Comparison of ENCODE assay signal across 1 cellular context in genomic region chr1:233599542-233600073, GRCh38.
TF ChIP-seq lines count a peak whose summit lies in the region.

No MANE protein-coding gene starts in this region.

TF ChIP-seq in K562, 482 proteins besides CTCF, POLR2A, EP300 and RAD21 (continued from another document):
- TF ChIP-seq CGGBP1 (CRISPR knock-in tag; IDR thresholded peaks at IDR 0.05) (no peak), HMG20B (CRISPR knock-in tag; IDR thresholded peaks at IDR 0.05) (no peak), IRF2 (CRISPR knock-in tag; IDR thresholded peaks at IDR 0.05) (no peak)
